In genomic region chr1:228150021-228150457, GRCh38 we compare ENCODE assay signal across 10 cellular contexts. TPM values are rescaled to one million over a fixed set of nuclear protein-coding genes. Genes with fewer than 3 reads are reported as not detected.
DNase-seq lines count a peak whose midpoint lies in the region; TF ChIP-seq lines count a peak whose summit lies in the region.
"Had no signal": no experiment of that assay in that cellular context is flagged by ENCODE, and none has a peak within 500 bp of the region (broad histone marks: within the 10 kb centered on the region; RNA-seq: fewer than 3 reads in every experiment).

No MANE protein-coding gene starts in this region.

- peak overlapping the region in 1 of 3 experiments; percentile 41 for H3K4me3 Mint-ChIP-seq in nephron
- H3K4me3 Mint-ChIP-seq in type B pancreatic cell, result no peak overlapping the region

- H3K9me3 Mint-ChIP-seq in nephron (no peaks in the 10 kb centered on the region), type B pancreatic cell (no peaks in the 10 kb centered on the region)

- H3K4me1 Mint-ChIP-seq in nephron (no peaks in the 10 kb centered on the region), type B pancreatic cell (ENCODE audit: unreplicated experiment) (no peaks in the 10 kb centered on the region)

- H3K27ac Mint-ChIP-seq in nephron (peak overlapping the region in 2 of 3 experiments; percentile 44 to 89), type B pancreatic cell (no peak overlapping the region)

- peak overlapping the region; percentile 40 for H3K4me3 ChIP-seq in fibroblast of the aortic adventitia (ENCODE audit: low read depth, low read length)

- H3K27me3 Mint-ChIP-seq in nephron (ENCODE audit: low read depth), result no peaks in the 10 kb centered on the region
- H3K27me3 Mint-ChIP-seq in type B pancreatic cell, result no peaks in the 10 kb centered on the region

- H3K36me3 Mint-ChIP-seq in nephron (ENCODE audit: low read depth) (no peaks in the 10 kb centered on the region), type B pancreatic cell (no peaks in the 10 kb centered on the region)

- DNase-seq in activated CD4-positive, CD25-positive, alpha-beta regulatory T cell treated with anti-CD3 and anti-CD28 coated beads, Interleukin-2, amount 50 U/mL, for 72 hours, result peak; percentile 23
- DNase-seq in activated CD4-positive, CD25-positive, alpha-beta regulatory T cell (lab: John Stamatoyannopoulos, UW), result no peak
- no peak for DNase-seq in fibroblast of the aortic adventitia (ENCODE audit: low read depth)
- peak; percentile 45 for DNase-seq in ureter (ENCODE audit: low spot score)
- no peak for DNase-seq in HK-2 (ENCODE audit: unreplicated experiment)
- no peak for DNase-seq in GM10266 (ENCODE audit: extremely low spot score)
- DNase-seq in type B pancreatic cell (ENCODE audit: extremely low spot score, unreplicated experiment), result no peak
- DNase-seq: activated CD4-positive, alpha-beta T cell treated with anti-CD3 and anti-CD28 coated beads, Interleukin-2, amount 50 U/mL, for 1 hour; PC-3 had no signal

- TF ChIP-seq CTCF in fibroblast of the aortic adventitia (IDR thresholded peaks at IDR 0.05; ENCODE audit: insufficient read depth, low read length) (no peak), nephron (IDR thresholded peaks at IDR 0.05; ENCODE audit: unreplicated experiment in 3 of 3) (no peak), GM10266 (IDR thresholded peaks at IDR 0.05; ENCODE audit: control insufficient read depth, insufficient read depth, low read depth, missing control alignments) (no peak), type B pancreatic cell (conservative IDR thresholded peaks at IDR 0.05) (no peak)

RNA-seq across cellular contexts. Expression of gene GJC2, which starts 0.3 kb away (rescaled TPM):
- total RNA-seq in fibroblast of the aortic adventitia (ENCODE audit: low replicate concordance) (2.0 and 2.6 TPM in 2 replicates), ureter (3.9 TPM), type B pancreatic cell (ENCODE audit: low replicate concordance) (0.76 and 1.3 TPM in 2 replicates)

RNA-seq across cellular contexts. Expression of gene GUK1, which starts 10.0 kb away (rescaled TPM):
- total RNA-seq in fibroblast of the aortic adventitia (ENCODE audit: low replicate concordance), result 171 and 217 TPM in 2 replicates
- total RNA-seq in ureter, result 182 TPM
- total RNA-seq in type B pancreatic cell (ENCODE audit: low replicate concordance), result 133 and 174 TPM in 2 replicates

RNA-seq across cellular contexts. Expression of gene IBA57, which starts 15.6 kb away (rescaled TPM):
- total RNA-seq in fibroblast of the aortic adventitia (ENCODE audit: low replicate concordance) (6.1 and 16.9 TPM in 2 replicates), ureter (11.5 TPM), type B pancreatic cell (ENCODE audit: low replicate concordance) (9.5 and 10.5 TPM in 2 replicates)

RNA-seq across cellular contexts. Expression of gene MRPL55, which starts 40.9 kb away (rescaled TPM):
- total RNA-seq in fibroblast of the aortic adventitia (ENCODE audit: low replicate concordance) (32.5 and 74.1 TPM in 2 replicates), ureter (43.7 TPM), type B pancreatic cell (ENCODE audit: low replicate concordance) (47.4 and 58.8 TPM in 2 replicates)

RNA-seq across cellular contexts. Expression of gene C1orf35, which starts 46.9 kb away (rescaled TPM):
- 5.9 and 21.8 TPM in 2 replicates for total RNA-seq in fibroblast of the aortic adventitia (ENCODE audit: low replicate concordance)
- total RNA-seq in ureter, result 16.5 TPM
- total RNA-seq in type B pancreatic cell (ENCODE audit: low replicate concordance), result 16.9 and 23.3 TPM in 2 replicates

Comparison
In these comparisons a context has a peak if more than half of its experiments do, and no peak if none do; other contexts are left out.
1. DNase-seq: peak in activated CD4-positive, CD25-positive, alpha-beta regulatory T cell treated with anti-CD3 and anti-CD28 coated beads, Interleukin-2, amount 50 U/mL, for 72 hours (single experiment) and ureter (single experiment); none in activated CD4-positive, CD25-positive, alpha-beta regulatory T cell (0 of 4), fibroblast of the aortic adventitia (single experiment), HK-2 (single experiment), GM10266 (single experiment) and type B pancreatic cell (single experiment).